11 cellular contexts compared by ENCODE assay signal in the genomic region with DNA sequence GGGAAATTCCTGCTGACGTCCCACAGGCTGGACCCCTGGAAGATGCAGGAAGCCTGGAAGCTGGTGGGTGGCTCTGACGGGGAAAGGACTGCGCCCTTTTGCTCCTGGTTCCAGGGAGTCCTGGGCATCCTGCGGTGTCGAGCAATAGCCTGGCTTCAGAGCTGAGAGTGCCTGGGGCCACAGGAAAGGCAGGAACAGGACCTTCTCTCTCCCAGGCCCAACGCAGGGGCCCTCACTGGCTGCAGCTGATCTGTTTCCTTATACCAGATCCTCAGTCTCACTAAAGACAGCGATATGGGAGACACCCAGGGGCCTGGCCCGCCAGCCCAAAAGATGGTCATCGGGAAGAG. TPM values are rescaled to one million over a fixed set of nuclear protein-coding genes. Genes with fewer than 3 reads are reported as not detected.
DNase-seq lines count a peak whose midpoint lies in the region; ATAC-seq and TF ChIP-seq lines count a peak whose summit lies in the region.
"Had no signal": no experiment of that assay in that cellular context is flagged by ENCODE, and none has a peak within 500 bp of the region (broad histone marks: within the 10 kb centered on the region; RNA-seq: fewer than 3 reads in every experiment).

No MANE protein-coding gene starts in this region.

- CTCF ChIA-PET in GM10248 (lab: Yijun Ruan, JAX), result interaction anchor here (0.8 to 4.4 kb wide), 10 partner anchors 9 to 306 kb away, joined by 3 to 37 read pairs (median 6); a partner anchor contains a TSS

- TF ChIP-seq CTCF in GM10248 (IDR thresholded peaks at IDR 0.05; ENCODE audit: control extremely low read depth, extremely low read depth, low read depth, missing control alignments), result no peak

- peaks cover 43 to 45% of the 10 kb centered on the region in 2 donors for H3K4me1 Mint-ChIP-seq in effector memory CD8-positive, alpha-beta T cell (ENCODE audit: low read depth in 2 of 2)

- no peaks in the 10 kb centered on the region for H3K27me3 ChIP-seq in MG63
- H3K27me3 ChIP-seq: ascending aorta had no signal

- H3K9me3 ChIP-seq in MG63, result no peaks in the 10 kb centered on the region
- H3K9me3 ChIP-seq: ascending aorta had no signal

- intact Hi-C loops in posterior cingulate gyrus (cut with DNase I), result no loop called here

- no peaks in the 10 kb centered on the region for H3K9me3 Mint-ChIP-seq in effector memory CD8-positive, alpha-beta T cell

- peak overlapping the region; percentile 89 to 93 for H3K4me3 Mint-ChIP-seq in effector memory CD8-positive, alpha-beta T cell

- peak overlapping the region; percentile 92 to 94 for H3K27ac Mint-ChIP-seq in effector memory CD8-positive, alpha-beta T cell

- POLR2A ChIA-PET in GM10248 (lab: Yijun Ruan, JAX), result interaction anchor here (0.5 to 2.2 kb wide), 4 partner anchors 21 to 306 kb away, joined by 3 to 9 read pairs (median 4); no protein-coding TSS in a partner anchor

- DNase-seq in DMS 273 (lab: John Stamatoyannopoulos, UW; ENCODE audit: unreplicated experiment) (peak; percentile 65), DMS 273 treated with DMSO at 0.1 percent for 48 hours (lab: John Stamatoyannopoulos, UW) (no peak), MG63 (peak; percentile 59), GM10248 (ENCODE audit: extremely low spot score) (no peak), posterior cingulate gyrus (no peak)
- no peak for DNase-seq in effector memory CD8-positive, alpha-beta T cell
- DNase-seq: 8988T, left cardiac atrium had no signal

- peak overlapping the region in 20 of 21 experiments; percentile 27 to 98 (median 95) for H3K27ac ChIP-seq in skin epidermis

- ATAC-seq in effector memory CD8-positive, alpha-beta T cell (replicated peaks), result no peak
- ATAC-seq in HG02938 (IDR thresholded peaks at IDR 0.05; ENCODE audit: unreplicated experiment), result no peak

- H3K4me3 ChIP-seq in MG63 (no peak overlapping the region), skin epidermis (peak overlapping the region in 4 of 7 experiments; percentile 55 to 86 (median 68))

- H3K36me3 ChIP-seq in MG63, result peaks cover 95% of the 10 kb centered on the region

- no peaks in the 10 kb centered on the region for H3K27me3 Mint-ChIP-seq in effector memory CD8-positive, alpha-beta T cell

- H3K36me3 Mint-ChIP-seq in effector memory CD8-positive, alpha-beta T cell (ENCODE audit: insufficient read depth), result peaks cover 63% of the 10 kb centered on the region

RNA-seq across cellular contexts. Expression of a gene that starts 1.4 kb away (rescaled TPM):
- 0.49 and 2.0 TPM in 2 replicates for total RNA-seq in MG63 (2014; rRNA removed; shearing (Covaris generic); ENCODE audit: low replicate concordance)

RNA-seq across cellular contexts. Expression of a gene that starts 6.5 kb away (rescaled TPM):
- total RNA-seq in MG63 (2014; rRNA removed; shearing (Covaris generic); ENCODE audit: low replicate concordance), result 11,886 and 16,367 TPM in 2 replicates

RNA-seq across cellular contexts. Expression of a gene that starts 6.7 kb away (rescaled TPM):
- total RNA-seq in MG63 (2014; rRNA removed; shearing (Covaris generic); ENCODE audit: low replicate concordance), result 38.1 and 47.4 TPM in 2 replicates

RNA-seq across cellular contexts. Expression of a gene that starts 10.7 kb away (rescaled TPM):
- 246 and 303 TPM in 2 replicates for total RNA-seq in MG63 (2014; rRNA removed; shearing (Covaris generic); ENCODE audit: low replicate concordance)

RNA-seq across cellular contexts. Expression of a gene that starts 11.0 kb away (rescaled TPM):
- total RNA-seq in MG63 (2014; rRNA removed; shearing (Covaris generic); ENCODE audit: low replicate concordance), result 488 and 596 TPM in 2 replicates

Comparison
In these comparisons a context has a peak if more than half of its experiments do, and no peak if none do; other contexts are left out.
1. DNase-seq: peak in DMS 273 (single experiment) and MG63 (single experiment); none in DMS 273 treated with DMSO at 0.1 percent for 48 hours (single experiment), effector memory CD8-positive, alpha-beta T cell (0 of 3), GM10248 (single experiment) and posterior cingulate gyrus (0 of 10).